18 cellular contexts compared by ENCODE assay signal in genomic region chr12:97452839-97453238, GRCh38. TPM values are rescaled to one million over a fixed set of nuclear protein-coding genes. Genes with fewer than 3 reads are reported as not detected.
DNase-seq lines count a peak whose midpoint lies in the region; ATAC-seq and TF ChIP-seq lines count a peak whose summit lies in the region.
"Had no signal": no experiment of that assay in that cellular context is flagged by ENCODE, and none has a peak within 500 bp of the region (broad histone marks: within the 10 kb centered on the region; RNA-seq: fewer than 3 reads in every experiment).

No MANE protein-coding gene starts in this region.

- H3K4me1 ChIP-seq in thyroid gland = peaks cover 0 to 7% of the 10 kb centered on the region in 2 donors
- no peaks in the 10 kb centered on the region for H3K4me1 ChIP-seq in right lobe of liver
- H3K4me1 ChIP-seq: gastroesophageal sphincter had no signal

- H3K9me3 ChIP-seq in thyroid gland (no peaks in the 10 kb centered on the region), right lobe of liver (peaks cover 0 to 2% (median 0%) of the 10 kb centered on the region in 4 donors)
- H3K9me3 ChIP-seq: gastroesophageal sphincter had no signal

- H3K27ac ChIP-seq in thyroid gland (no peak overlapping the region), right lobe of liver (no peak overlapping the region)
- H3K27ac ChIP-seq: gastroesophageal sphincter had no signal

- H3K4me3 ChIP-seq in thyroid gland (replicated peaks in 1 of 3) (no peak overlapping the region), right lobe of liver (no peak overlapping the region)
- H3K4me3 ChIP-seq: gastroesophageal sphincter had no signal

- intact Hi-C loops in thyroid gland (cut with DNase I) (no loop called here), right lobe of liver (cut with DNase I) (no loop called here)

- peak; percentile 48 for ATAC-seq in GM18861 (IDR thresholded peaks at IDR 0.05; ENCODE audit: unreplicated experiment)
- peak; percentile 75 for ATAC-seq in GM21515 (IDR thresholded peaks at IDR 0.05; ENCODE audit: unreplicated experiment)
- peak; percentile 80 for ATAC-seq in HG02885 (IDR thresholded peaks at IDR 0.05; ENCODE audit: poor library complexity, unreplicated experiment)
- peak; percentile 64 for ATAC-seq in HG03565 (IDR thresholded peaks at IDR 0.05; ENCODE audit: unreplicated experiment)
- no peak for ATAC-seq in right lobe of liver
- ATAC-seq: gastroesophageal sphincter, left ventricle myocardium superior had no signal

- H3K36me3 ChIP-seq in thyroid gland = no peaks in the 10 kb centered on the region
- H3K36me3 ChIP-seq in right lobe of liver = no peaks in the 10 kb centered on the region
- H3K36me3 ChIP-seq: gastroesophageal sphincter had no signal

- no peak for TF ChIP-seq CTCF in thyroid gland (IDR thresholded peaks at IDR 0.05)
- no peak for TF ChIP-seq CTCF in right lobe of liver (IDR thresholded peaks at IDR 0.05)

- H3K27me3 ChIP-seq in thyroid gland = no peaks in the 10 kb centered on the region
- no peaks in the 10 kb centered on the region for H3K27me3 ChIP-seq in right lobe of liver
- H3K27me3 ChIP-seq: gastroesophageal sphincter had no signal

- TF ChIP-seq POLR2A in thyroid gland (IDR thresholded peaks at IDR 0.05) (no peak), right lobe of liver (IDR thresholded peaks at IDR 0.05) (no peak)

- no peak for DNase-seq in thyroid gland
- no peak for DNase-seq in CD1c-positive myeloid dendritic cell (ENCODE audit: extremely low spot score)
- DNase-seq in right lobe of liver = no peak
- DNase-seq in H4 (ENCODE audit: low spot score) = no peak
- DNase-seq: anterior cingulate cortex; left ventricle myocardium superior; NCI-H1694; NCI-H526 treated with DMSO at 0.1 percent for 48 hours; stimulated activated CD4-positive, alpha-beta T cell treated with anti-CD3 and anti-CD28 coated beads, Interleukin-12 subunit alpha, Interleukin-12 subunit beta, amount 100 ng/mL, for 4 hours had no signal

RNA-seq across cellular contexts. Expression of gene RMST, which starts 9.8 kb away (rescaled TPM):
- total RNA-seq in thyroid gland = 1,000 to 10,000 TPM; 1,352 to 4,044 (median 2,415) TPM
- under 1 TPM in 3 of 6 experiments, not detected in 3; 0.12 to 0.50 (median 0.13) TPM for total RNA-seq in right lobe of liver
- 1.7 and 3.6 TPM in 2 replicates for total RNA-seq in H4 (2014; rRNA removed; shearing (Covaris generic))
- total RNA-seq: activated CD8-positive, alpha-beta memory T cell treated with anti-CD3 and anti-CD28 coated beads for 36 hours; activated T-helper 2 cell treated with anti-CD3 and anti-CD28 coated beads, Interferon-gamma antibody, Interleukin-2, Interleukin-4, amounts not matched to agents 10 μg/mL and 5 μg/mL and 100 μg/mL, durations not matched to agents 14 hours and 24 hours and 36 hours; B cell; myocyte had no signal

Comparison
In these comparisons a context has a peak if more than half of its experiments do, and no peak if none do; other contexts are left out.
1. ATAC-seq: peak in GM18861 (single experiment), GM21515 (single experiment), HG02885 (single experiment) and HG03565 (single experiment); none in right lobe of liver (0 of 4).
2. RNA of gene RMST, which starts 9.8 kb away (total RNA-seq): 1,352 to 4,044 TPM in thyroid gland; 1.7 to 3.6 TPM in H4 and 0.12 to 0.50 TPM in right lobe of liver; every median in the first group is over 100 times any median in the second.